24 cellular contexts compared by ENCODE assay signal in genomic region chr5:6903934-6904333, GRCh38.
"Had no signal": no experiment of that assay in that cellular context is flagged by ENCODE, and none has a peak within 500 bp of the region (broad histone marks: within the 10 kb centered on the region; RNA-seq: fewer than 3 reads in every experiment).

No MANE protein-coding gene starts in this region.

- ATAC-seq: effector memory CD8-positive, alpha-beta T cell; esophagus mucosa; foreskin keratinocyte; gastrocnemius medialis; gastroesophageal sphincter; heart left ventricle; heart right ventricle had no signal

- DNase-seq: colonic mucosa; cortex of kidney; dermis blood vessel endothelial cell; dorsolateral prefrontal cortex; effector CD4-positive, alpha-beta T cell; effector CD8-positive, alpha-beta T cell; effector memory CD4-positive, alpha-beta T cell; effector memory CD8-positive, alpha-beta T cell; endodermal cell; erythroblast; esophagus squamous epithelium; foreskin fibroblast; foreskin keratinocyte; foreskin melanocyte; gastrocnemius medialis; glutamatergic neuron; head of caudate nucleus; heart left ventricle; heart right ventricle had no signal

- H3K27ac ChIP-seq: colonic mucosa, coronary artery, epithelial cell of prostate, esophagus squamous epithelium, foreskin keratinocyte, gastrocnemius medialis, gastroesophageal sphincter, heart right ventricle had no signal

- H3K27ac Mint-ChIP-seq: dendritic cell treated with granulocyte-macrophage colony-stimulating factor and Interleukin-4, amounts not matched to agents 40 ng/mL and 50 ng/mL, for 4 days; effector memory CD8-positive, alpha-beta T cell; endodermal cell had no signal

- H3K36me3 ChIP-seq: colonic mucosa, esophagus squamous epithelium, gastrocnemius medialis, gastroesophageal sphincter, heart left ventricle, heart right ventricle had no signal

- H3K4me3 Mint-ChIP-seq: dendritic cell treated with granulocyte-macrophage colony-stimulating factor and Interleukin-4, amounts not matched to agents 40 ng/mL and 50 ng/mL, for 4 days; effector memory CD8-positive, alpha-beta T cell; endodermal cell had no signal

- H3K27me3 Mint-ChIP-seq: dendritic cell treated with granulocyte-macrophage colony-stimulating factor and Interleukin-4, amounts not matched to agents 40 ng/mL and 50 ng/mL, for 4 days had no signal

- H3K27me3 ChIP-seq: colonic mucosa, foreskin keratinocyte, gastrocnemius medialis had no signal

- H3K9me3 ChIP-seq: colonic mucosa, esophagus squamous epithelium, gastrocnemius medialis, gastroesophageal sphincter, heart left ventricle, heart right ventricle had no signal

- H3K4me1 ChIP-seq: colonic mucosa, esophagus squamous epithelium, foreskin keratinocyte, gastrocnemius medialis, gastroesophageal sphincter, heart right ventricle had no signal

- H3K4me3 ChIP-seq: colonic mucosa, coronary artery, dorsolateral prefrontal cortex, esophagus squamous epithelium, gastrocnemius medialis, gastroesophageal sphincter, heart left ventricle, heart right ventricle had no signal

- H3K9me3 Mint-ChIP-seq: effector memory CD8-positive, alpha-beta T cell; endodermal cell had no signal
